Comparison of ENCODE assay signal across 10 cellular contexts in genomic region chr20:2468581-2469407, GRCh38. TPM values are rescaled to one million over a fixed set of nuclear protein-coding genes. Genes with fewer than 3 reads are reported as not detected.
DNase-seq lines count a peak whose midpoint lies in the region; ATAC-seq and TF ChIP-seq lines count a peak whose summit lies in the region.
"Had no signal": no experiment of that assay in that cellular context is flagged by ENCODE, and none has a peak within 500 bp of the region (broad histone marks: within the 10 kb centered on the region; RNA-seq: fewer than 3 reads in every experiment).

No MANE protein-coding gene starts in this region.

- peaks cover 68% of the 10 kb centered on the region for H3K79me2 ChIP-seq in Loucy (ENCODE audit: insufficient read depth, low read length)

- peaks cover 67% of the 10 kb centered on the region for H4K20me1 ChIP-seq in Loucy (ENCODE audit: insufficient read depth, low read length, poor library complexity, severe bottlenecking)

- peak overlapping the region; percentile 53 to 99 (median 88) for H3K27ac Mint-ChIP-seq in CD4-positive, alpha-beta memory T cell
- peak overlapping the region; percentile 34 to 100 (median 75) for H3K27ac Mint-ChIP-seq in naive thymus-derived CD4-positive, alpha-beta T cell

- H3K9me3 ChIP-seq in CD4-positive, alpha-beta memory T cell (ENCODE audit: control insufficient read depth in 1 of 2, low read length in 2 of 2) = no peaks in the 10 kb centered on the region
- no peaks in the 10 kb centered on the region for H3K9me3 ChIP-seq in Loucy (ENCODE audit: insufficient read depth, low read depth, low read length)
- H3K9me3 ChIP-seq in naive thymus-derived CD4-positive, alpha-beta T cell (ENCODE audit: control insufficient read depth in 2 of 3, low read length in 3 of 3) = no peaks in the 10 kb centered on the region

- peaks cover 46% of the 10 kb centered on the region for H3K36me3 ChIP-seq in CD4-positive, alpha-beta memory T cell (ENCODE audit: insufficient read depth, low read length)
- H3K36me3 ChIP-seq in Loucy (ENCODE audit: insufficient read depth, low read length) = peaks cover 38% of the 10 kb centered on the region
- H3K36me3 ChIP-seq in naive thymus-derived CD4-positive, alpha-beta T cell (ENCODE audit: control insufficient read depth in 2 of 3, insufficient read depth in 3 of 3, low read length in 3 of 3) = peaks cover 8 to 54% (median 20%) of the 10 kb centered on the region in 3 experiments

- DNase-seq in CD4-positive, alpha-beta memory T cell = no peak
- peak; percentile 23 for DNase-seq in choroid plexus epithelial cell (ENCODE audit: low read depth)
- DNase-seq in naive thymus-derived CD4-positive, alpha-beta T cell = no peak
- no peak for DNase-seq in activated CD8-positive, alpha-beta memory T cell treated with anti-CD3 and anti-CD28 coated beads for 24 hours
- no peak for DNase-seq in stimulated activated CD4-positive, alpha-beta T cell treated with anti-CD3 and anti-CD28 coated beads, Interleukin-2, amount 100 ng/mL, for 24 hours
- DNase-seq: effector CD8-positive, alpha-beta T cell; NCI-H2171 treated with DMSO at 0.1 percent for 48 hours had no signal

- POLR2A ChIA-PET in CD4-positive, alpha-beta memory T cell (lab: Charles Lee; ENCODE audit: partially characterized antibody) = interaction anchor here (1.1 to 3.7 kb wide), 5 partner anchors 9 to 184 kb away, joined by 3 to 52 read pairs (median 25); partner anchors contain the start of genes NOP56 and ZNF343
- POLR2A ChIA-PET in naive thymus-derived CD4-positive, alpha-beta T cell (lab: Charles Lee) = interaction anchor here (2.2 to 2.4 kb wide), 2 partner anchors 8 to 40 kb away, joined by 6 to 34 read pairs; partner anchors contain the start of gene ZNF343

- CTCF ChIA-PET in CD4-positive, alpha-beta memory T cell (lab: Charles Lee; ENCODE audit: partially characterized antibody) = interaction anchor here (1.3 to 2.9 kb wide), 2 partner anchors 13 to 17 kb away, joined by 3 to 11 read pairs; no protein-coding TSS in a partner anchor
- CTCF ChIA-PET in naive thymus-derived CD4-positive, alpha-beta T cell (lab: Charles Lee) = interaction anchor here (1.0 kb wide), 1 partner anchor 16 kb away, joined by 3 read pairs; no protein-coding TSS in a partner anchor

- peaks cover 36 to 61% of the 10 kb centered on the region in 2 donors for H3K36me3 Mint-ChIP-seq in CD4-positive, alpha-beta memory T cell
- peaks cover 9 to 39% (median 23%) of the 10 kb centered on the region in 5 donors for H3K36me3 Mint-ChIP-seq in naive thymus-derived CD4-positive, alpha-beta T cell

- no peak for TF ChIP-seq CTCF in Loucy (conservative IDR thresholded peaks at IDR 0.05; ENCODE audit: low read length)
- no peak for TF ChIP-seq CTCF in choroid plexus epithelial cell (conservative IDR thresholded peaks at IDR 0.05; ENCODE audit: low read depth, low read length)

- H3K27ac ChIP-seq in CD4-positive, alpha-beta memory T cell (ENCODE audit: low read depth, low read length) = peak overlapping the region; percentile 79
- H3K27ac ChIP-seq in naive thymus-derived CD4-positive, alpha-beta T cell (ENCODE audit: low read depth, low read length) = peak overlapping the region; percentile 93

- peaks cover 28 to 51% (median 39%) of the 10 kb centered on the region in 4 donors for H3K4me1 Mint-ChIP-seq in CD4-positive, alpha-beta memory T cell
- peaks cover 27 to 45% (median 39%) of the 10 kb centered on the region in 7 donors for H3K4me1 Mint-ChIP-seq in naive thymus-derived CD4-positive, alpha-beta T cell

- no peak for ATAC-seq in naive thymus-derived CD4-positive, alpha-beta T cell
- no peak for ATAC-seq in GM19035 (IDR thresholded peaks at IDR 0.05; ENCODE audit: unreplicated experiment)
- no peak for ATAC-seq in HG02798 (IDR thresholded peaks at IDR 0.05; ENCODE audit: poor library complexity, unreplicated experiment)

- peak overlapping the region; percentile 55 to 99 (median 75) for H3K4me3 Mint-ChIP-seq in CD4-positive, alpha-beta memory T cell
- peak overlapping the region; percentile 48 to 99 (median 91) for H3K4me3 Mint-ChIP-seq in naive thymus-derived CD4-positive, alpha-beta T cell

- no peaks in the 10 kb centered on the region for H3K27me3 ChIP-seq in CD4-positive, alpha-beta memory T cell (ENCODE audit: insufficient read depth, low read length)
- peaks cover 10% of the 10 kb centered on the region for H3K27me3 ChIP-seq in Loucy (ENCODE audit: insufficient read depth, low read length, poor library complexity, severe bottlenecking)
- H3K27me3 ChIP-seq in naive thymus-derived CD4-positive, alpha-beta T cell (ENCODE audit: control insufficient read depth in 2 of 2, insufficient read depth in 2 of 2, low read length in 2 of 2) = no peaks in the 10 kb centered on the region

- H3F3A ChIP-seq in Loucy (ENCODE audit: low read depth) = 0 out of 2 replicates have a peak, but pooled peaks cover 2% of the 10 kb centered on the region

- peak overlapping the region; percentile 98 for H3K9ac ChIP-seq in Loucy (ENCODE audit: low read depth, low read length, poor library complexity, severe bottlenecking)

- H3K4me1 ChIP-seq in CD4-positive, alpha-beta memory T cell (ENCODE audit: insufficient read depth, low read length) = peaks cover 32% of the 10 kb centered on the region
- peaks cover 38% of the 10 kb centered on the region for H3K4me1 ChIP-seq in Loucy (ENCODE audit: insufficient read depth, low read length, poor library complexity, severe bottlenecking)
- H3K4me1 ChIP-seq in naive thymus-derived CD4-positive, alpha-beta T cell (ENCODE audit: control insufficient read depth in 2 of 2, insufficient read depth in 2 of 2, low read length in 2 of 2) = peaks cover 17 to 18% of the 10 kb centered on the region in 2 donors

- H3K9me2 ChIP-seq in Loucy (replicated peaks; ENCODE audit: low read depth, low read length) = no peaks in the 10 kb centered on the region

- peaks cover 0 to 3% (median 0%) of the 10 kb centered on the region in 8 donors for H3K9me3 Mint-ChIP-seq in CD4-positive, alpha-beta memory T cell
- peaks cover 0 to 5% (median 0%) of the 10 kb centered on the region in 11 donors for H3K9me3 Mint-ChIP-seq in naive thymus-derived CD4-positive, alpha-beta T cell

- H3K4me3 ChIP-seq in CD4-positive, alpha-beta memory T cell (ENCODE audit: low read length in 2 of 2) = peak overlapping the region in 1 of 2 donors; percentile 16
- H3K4me3 ChIP-seq in Loucy (ENCODE audit: low read length, poor library complexity, severe bottlenecking) (peak overlapping the region; percentile 99), choroid plexus epithelial cell (ENCODE audit: low read depth, low read length) (peak overlapping the region; percentile 94)
- H3K4me3 ChIP-seq in naive thymus-derived CD4-positive, alpha-beta T cell (ENCODE audit: low read length) = peak overlapping the region; percentile 7

- no peak overlapping the region for H2AFZ ChIP-seq in Loucy (ENCODE audit: low read length)

- H3K4me2 ChIP-seq in Loucy (ENCODE audit: low read depth, low read length, poor library complexity, severe bottlenecking) = peak overlapping the region; percentile 100

- intact Hi-C loops in CD4-positive, alpha-beta memory T cell (cut with micrococcal nuclease) = no loop called here
- intact Hi-C loops in naive thymus-derived CD4-positive, alpha-beta T cell (cut with micrococcal nuclease) = loop anchor here in 1 of 2 donors (10.0 kb wide), 1 partner anchor 1634 kb away; the partner anchor contains the start of gene FAM110A

- no peaks in the 10 kb centered on the region for H3K27me3 Mint-ChIP-seq in CD4-positive, alpha-beta memory T cell
- peaks cover 0 to 2% (median 0%) of the 10 kb centered on the region in 5 donors for H3K27me3 Mint-ChIP-seq in naive thymus-derived CD4-positive, alpha-beta T cell

RNA-seq across cellular contexts. Expression of gene SNRPB, which starts 1.8 kb away (rescaled TPM):
- total RNA-seq in CD4-positive, alpha-beta memory T cell = 10 to 100 TPM; 96.2 to 99.3 TPM
- polyA plus RNA-seq in CD4-positive, alpha-beta memory T cell = 100 to 1,000 TPM; 243 to 264 TPM
- total RNA-seq in naive thymus-derived CD4-positive, alpha-beta T cell = 100 to 1,000 TPM in 3 of 5 experiments, 10 to 100 TPM in 2; 83.5 to 323 (median 118) TPM
- polyA plus RNA-seq in naive thymus-derived CD4-positive, alpha-beta T cell = 100 to 1,000 TPM; 230 to 231 TPM

RNA-seq across cellular contexts. Expression of gene ZNF343, which starts 39.9 kb away (rescaled TPM):
- total RNA-seq in CD4-positive, alpha-beta memory T cell = 10 to 100 TPM; 11.8 to 12.0 TPM
- polyA plus RNA-seq in CD4-positive, alpha-beta memory T cell = 1 to 10 TPM; 2.5 to 6.1 TPM
- 10 to 100 TPM in 4 of 5 experiments, 1 to 10 TPM in 1; 7.5 to 14.4 (median 11.8) TPM for total RNA-seq in naive thymus-derived CD4-positive, alpha-beta T cell
- 1 to 10 TPM; 3.7 to 8.8 TPM for polyA plus RNA-seq in naive thymus-derived CD4-positive, alpha-beta T cell
